Comparison of ENCODE assay signal across 1 cellular context in the genomic region with DNA sequence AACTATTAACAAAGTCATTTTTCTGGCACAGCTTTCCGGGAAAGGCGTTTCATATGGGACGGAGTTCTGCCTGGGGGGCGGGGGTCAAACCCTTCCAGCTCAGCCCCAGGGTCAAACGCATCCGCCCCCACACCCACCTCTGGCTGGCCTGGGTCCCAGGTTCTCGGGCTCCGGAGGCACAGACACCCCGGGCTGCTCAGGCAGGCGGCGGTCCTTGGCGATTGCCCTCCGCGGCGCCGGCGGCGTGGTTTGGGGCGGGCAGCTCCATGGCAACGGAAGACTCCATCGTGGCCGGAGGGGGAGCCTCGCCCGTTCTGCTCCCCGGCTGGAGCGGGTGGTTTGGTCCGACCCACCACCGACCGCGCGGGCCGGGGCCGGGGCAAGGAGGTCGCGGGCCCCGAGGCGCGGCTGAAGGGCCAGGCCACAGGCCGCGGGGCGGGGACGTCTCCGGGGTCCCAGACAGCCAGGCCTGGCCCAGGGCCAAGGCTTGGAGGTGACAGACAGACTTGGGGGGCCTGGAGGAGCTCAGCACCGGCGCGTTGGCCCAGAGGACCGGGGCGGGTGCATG.
TF ChIP-seq lines count a peak whose summit lies in the region.

A gene with protein sequence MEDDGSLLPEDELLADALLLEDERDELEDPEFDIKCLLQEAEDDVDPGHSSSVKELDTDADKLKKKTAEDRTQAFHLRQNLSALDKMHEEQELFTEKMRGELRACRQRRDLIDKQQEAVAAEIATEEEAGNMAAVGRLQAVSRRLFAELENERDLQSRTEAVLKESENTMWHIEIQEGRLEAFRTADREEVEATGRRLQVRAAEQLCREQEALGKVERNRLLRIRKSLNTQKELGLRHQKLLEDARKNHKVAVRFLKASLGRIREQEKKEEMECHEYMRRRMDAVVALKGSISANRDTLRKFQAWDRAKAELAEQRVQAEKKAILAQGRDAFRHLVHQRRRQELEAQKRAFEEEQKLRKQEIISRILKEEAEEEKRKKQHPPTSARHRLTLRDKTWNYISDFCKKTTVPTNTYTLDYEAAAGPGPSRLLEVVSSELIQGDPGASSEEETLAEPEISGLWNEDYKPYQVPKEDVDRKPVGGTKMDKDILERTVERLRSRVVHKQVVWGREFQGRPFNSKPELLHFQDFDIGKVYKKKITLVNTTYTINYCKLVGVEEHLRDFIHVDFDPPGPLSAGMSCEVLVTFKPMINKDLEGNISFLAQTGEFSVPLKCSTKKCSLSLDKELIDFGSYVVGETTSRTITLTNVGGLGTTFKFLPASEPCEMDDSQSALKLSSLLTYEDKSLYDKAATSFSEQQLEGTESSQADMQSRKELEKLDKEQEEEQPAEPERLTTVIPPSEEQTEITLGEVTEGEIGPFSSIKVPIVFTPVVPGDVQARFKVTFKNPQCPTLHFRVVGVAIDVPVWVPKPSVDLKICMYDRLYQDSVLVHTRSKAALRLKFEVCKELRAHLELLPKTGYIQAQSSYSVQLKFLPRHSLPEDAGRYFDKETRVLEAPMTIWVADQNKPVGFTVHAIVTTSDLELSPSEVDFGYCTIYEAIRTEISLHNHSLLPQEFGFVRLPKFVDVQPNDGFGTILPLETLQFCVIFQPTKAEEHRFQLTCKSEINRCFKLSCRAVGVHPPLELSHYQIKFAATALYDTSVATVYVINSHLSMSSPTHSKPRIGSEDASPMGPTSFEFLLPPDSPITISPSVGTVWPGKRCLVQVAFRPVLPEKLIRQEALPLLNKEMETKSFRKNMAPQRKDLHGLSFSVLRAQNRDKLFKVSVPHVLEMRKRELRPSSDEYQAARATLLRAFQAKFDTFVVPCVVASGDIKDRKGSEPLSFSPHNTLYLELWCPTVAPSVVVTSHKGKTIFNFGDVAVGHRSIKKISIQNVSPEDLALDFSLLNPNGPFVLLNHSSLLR (N-terminal part only) (minus strand): TSS at position 223 of the 568 bp plus-strand sequence. CDS start 12,830 bp downstream, outside the sequence.

TF ChIP-seq in WTC11, 78 proteins besides CTCF, POLR2A, EP300 and RAD21 (continued from another document):
- TF ChIP-seq PRDM15 (CRISPR knock-in tag; IDR thresholded peaks at IDR 0.05) (no peak), AFF4 (CRISPR knock-in tag; IDR thresholded peaks at IDR 0.05; ENCODE audit: borderline replicate concordance) (no peak), ZBTB43 (CRISPR knock-in tag; IDR thresholded peaks at IDR 0.05) (no peak)
